ENCODE assay signal across 8 cellular contexts in the genomic region with DNA sequence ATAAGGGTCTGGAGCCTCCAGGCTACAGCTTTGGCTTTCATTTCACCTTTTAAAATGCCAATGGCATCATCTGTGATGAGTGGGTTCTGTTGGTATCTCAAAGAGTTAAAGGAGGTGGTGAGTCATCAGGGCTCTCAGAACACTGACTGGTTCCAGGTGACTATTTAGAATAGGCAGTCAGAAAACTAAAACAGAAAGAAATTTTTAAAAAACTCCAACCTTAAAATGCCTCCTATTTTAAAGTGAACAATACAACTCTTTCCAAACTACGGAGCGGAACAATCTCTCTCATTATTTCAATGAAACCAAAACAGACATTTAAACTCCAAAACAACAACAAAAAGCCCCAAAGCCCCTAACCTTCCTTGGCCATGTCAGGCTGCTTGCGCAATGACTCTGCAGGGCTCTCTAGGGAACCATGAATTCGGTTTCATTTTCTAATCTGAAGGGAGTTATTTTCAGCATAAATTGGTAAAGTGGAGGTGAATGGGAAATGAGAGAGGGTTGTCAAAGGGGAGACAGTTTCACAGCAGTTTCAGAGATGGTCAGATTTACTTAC.
DNase-seq lines count a peak whose midpoint lies in the region; ATAC-seq lines count a peak whose summit lies in the region.

No MANE protein-coding gene starts in this region.

- H4K12ac ChIP-seq in trophoblast cell (ENCODE audit: low read depth, low read length) = no peak overlapping the region

- no peak overlapping the region for H3K27ac Mint-ChIP-seq in naive thymus-derived CD4-positive, alpha-beta T cell

- H2AFZ ChIP-seq in trophoblast cell (ENCODE audit: insufficient read depth, low read length, poor library complexity) = no peak overlapping the region

- peak overlapping the region; percentile 18; the same call in 1 of the 2 replicates for H3K27ac ChIP-seq in SK-N-MC
- H3K27ac ChIP-seq in trophoblast cell (ENCODE audit: low read depth, low read length) = peak overlapping the region; percentile 71
- no peak overlapping the region for H3K27ac ChIP-seq in naive thymus-derived CD4-positive, alpha-beta T cell (ENCODE audit: low read depth, low read length)

- H3K36me3 ChIP-seq in SK-N-MC (ENCODE audit: insufficient read depth, low read length) = no peaks in the 10 kb centered on the region
- H3K36me3 ChIP-seq in trophoblast cell (ENCODE audit: control insufficient read depth in 1 of 2, insufficient read depth in 2 of 2, low read length in 2 of 2) = peaks cover 3 to 4% of the 10 kb centered on the region in 2 experiments
- no peaks in the 10 kb centered on the region for H3K36me3 ChIP-seq in naive thymus-derived CD4-positive, alpha-beta T cell (ENCODE audit: control insufficient read depth in 2 of 3, insufficient read depth in 3 of 3, low read length in 3 of 3)

- peak overlapping the region; percentile 13 for H2BK5ac ChIP-seq in trophoblast cell (ENCODE audit: low read depth, low read length, poor library complexity)

- DNase-seq in activated CD4-positive, CD25-positive, alpha-beta regulatory T cell (lab: John Stamatoyannopoulos, UW) = no peak
- DNase-seq in SK-N-MC (ENCODE audit: low read depth, low spot score) = no peak
- DNase-seq in trophoblast cell = peak; percentile 82 to 96
- no peak for DNase-seq in naive thymus-derived CD4-positive, alpha-beta T cell
- DNase-seq in putamen (ENCODE audit: low spot score) = no peak
- DNase-seq in NCI-H82 treated with DMSO at 0.1 percent for 48 hours (lab: John Stamatoyannopoulos, UW; ENCODE audit: unreplicated experiment) = no peak

- H3K4me1 ChIP-seq in trophoblast cell (ENCODE audit: control insufficient read depth in 1 of 2, insufficient read depth in 2 of 2, low read length in 2 of 2) = peaks cover 0 to 3% of the 10 kb centered on the region in 2 experiments
- no peaks in the 10 kb centered on the region for H3K4me1 ChIP-seq in naive thymus-derived CD4-positive, alpha-beta T cell (ENCODE audit: control insufficient read depth in 2 of 2, insufficient read depth in 2 of 2, low read length in 2 of 2)

- intact Hi-C loops in naive thymus-derived CD4-positive, alpha-beta T cell (cut with micrococcal nuclease) = no loop called here

- POLR2A ChIA-PET in naive thymus-derived CD4-positive, alpha-beta T cell (lab: Charles Lee) = no interaction called here

- H4K91ac ChIP-seq in trophoblast cell (ENCODE audit: low read depth, low read length) = no peak overlapping the region

- H3K4me3 Mint-ChIP-seq in naive thymus-derived CD4-positive, alpha-beta T cell = no peak overlapping the region

- H3K36me3 Mint-ChIP-seq in naive thymus-derived CD4-positive, alpha-beta T cell = no peaks in the 10 kb centered on the region

- no peaks in the 10 kb centered on the region for H3K79me2 ChIP-seq in trophoblast cell (ENCODE audit: control insufficient read depth, insufficient read depth, low read length, poor library complexity)

- H3K9ac ChIP-seq in SK-N-MC (ENCODE audit: insufficient read length) (no peak overlapping the region), trophoblast cell (ENCODE audit: low read length) (no peak overlapping the region)

- CTCF ChIA-PET in naive thymus-derived CD4-positive, alpha-beta T cell (lab: Charles Lee) = no interaction called here

- H2BK120ac ChIP-seq in trophoblast cell (ENCODE audit: insufficient read depth, low read length, poor library complexity) = peak overlapping the region; percentile 62

- H3K27me3 Mint-ChIP-seq in naive thymus-derived CD4-positive, alpha-beta T cell = peaks cover 7 to 60% (median 44%) of the 10 kb centered on the region in 5 donors

- H3K14ac ChIP-seq in trophoblast cell (ENCODE audit: low read length) = no peak overlapping the region

- H3K4me3 ChIP-seq in SK-N-MC (no peak overlapping the region), trophoblast cell (ENCODE audit: low read depth, low read length) (no peak overlapping the region)
- H3K4me3 ChIP-seq in naive thymus-derived CD4-positive, alpha-beta T cell (ENCODE audit: low read length) = no peak overlapping the region

- peak overlapping the region; percentile 72 for H2BK12ac ChIP-seq in trophoblast cell (ENCODE audit: low read length)

- no peak overlapping the region for H3K23ac ChIP-seq in trophoblast cell (ENCODE audit: low read length)

- no peaks in the 10 kb centered on the region for H3K27me3 ChIP-seq in trophoblast cell (ENCODE audit: insufficient read depth, low read length)
- H3K27me3 ChIP-seq in naive thymus-derived CD4-positive, alpha-beta T cell (ENCODE audit: control insufficient read depth in 2 of 2, insufficient read depth in 2 of 2, low read length in 2 of 2) = no peaks in the 10 kb centered on the region

- H4K8ac ChIP-seq in trophoblast cell (ENCODE audit: low read depth, low read length) = no peak overlapping the region

- no CpG with 5 or more reads among the region's 4 CpGs for whole genome bisulfite sequencing in trophoblast cell (ENCODE audit: extremely low coverage, insufficient coverage, insufficient read length)

- no peak overlapping the region for H2AK5ac ChIP-seq in trophoblast cell (ENCODE audit: low read length)

- no peak overlapping the region for H3K4ac ChIP-seq in trophoblast cell (ENCODE audit: low read depth, low read length)

- no peaks in the 10 kb centered on the region for H3K9me3 ChIP-seq in SK-N-MC (ENCODE audit: low read depth, low read length)
- H3K9me3 ChIP-seq in trophoblast cell (ENCODE audit: insufficient read depth, low read depth, low read length) = peaks cover 7% of the 10 kb centered on the region
- H3K9me3 ChIP-seq in naive thymus-derived CD4-positive, alpha-beta T cell (ENCODE audit: control insufficient read depth in 2 of 3, low read length in 3 of 3) = no peaks in the 10 kb centered on the region

- no peak overlapping the region for H3K4me2 ChIP-seq in trophoblast cell (ENCODE audit: low read length)

- no peak overlapping the region for H3K18ac ChIP-seq in trophoblast cell (ENCODE audit: low read length)

- H3K4me1 Mint-ChIP-seq in naive thymus-derived CD4-positive, alpha-beta T cell = peaks cover 0 to 4% (median 0%) of the 10 kb centered on the region in 7 donors

- H3K9me3 Mint-ChIP-seq in naive thymus-derived CD4-positive, alpha-beta T cell = peaks cover 0 to 7% (median 3%) of the 10 kb centered on the region in 11 donors

- ATAC-seq in activated CD4-positive, CD25-positive, alpha-beta regulatory T cell treated with anti-CD3 and anti-CD28 coated beads, Interleukin-2, amount 50 U/mL, for 24 hours = peak; percentile 53 to 68
- peak; percentile 97 for ATAC-seq in HG02852 (IDR thresholded peaks at IDR 0.05; ENCODE audit: unreplicated experiment)
- ATAC-seq in naive thymus-derived CD4-positive, alpha-beta T cell = no peak

- H3K79me1 ChIP-seq in trophoblast cell (ENCODE audit: low read length) = peaks cover 1% of the 10 kb centered on the region

Comparison
In these comparisons a context has a peak if more than half of its experiments do, and no peak if none do; other contexts are left out.
1. DNase-seq: peak in trophoblast cell (2 of 2); none in activated CD4-positive, CD25-positive, alpha-beta regulatory T cell (0 of 4), SK-N-MC (single experiment), naive thymus-derived CD4-positive, alpha-beta T cell (0 of 9), putamen (single experiment) and NCI-H82 treated with DMSO at 0.1 percent for 48 hours (single experiment).